In genomic region chr17:58007781-58008706, GRCh38 we compare ENCODE assay signal across 8 cellular contexts. TPM values are rescaled to one million over a fixed set of nuclear protein-coding genes. Genes with fewer than 3 reads are reported as not detected.
A peak's percentile ranks its signal among the peaks of the same experiment; 100 is the strongest.
DNase-seq lines count a peak whose midpoint lies in the region; ATAC-seq, FAIRE-seq and TF ChIP-seq lines count a peak whose summit lies in the region.

No MANE protein-coding gene starts in this region.

- H3K9ac ChIP-seq in PC-3 (ENCODE audit: low read length), result peak overlapping the region; percentile 98
- peak overlapping the region; percentile 90 for H3K9ac ChIP-seq in endothelial cell of umbilical vein (replicated peaks; ENCODE audit: extremely low read depth, insufficient read depth, low read length)

- H4K20me1 ChIP-seq in PC-3 (ENCODE audit: low read length) (peaks cover 33% of the 10 kb centered on the region), endothelial cell of umbilical vein (replicated peaks; ENCODE audit: control insufficient read depth, extremely low read depth, insufficient read depth, low read length) (peaks cover 2% of the 10 kb centered on the region), osteoblast (ENCODE audit: insufficient read depth, low read length) (peaks cover 37% of the 10 kb centered on the region)

- peak overlapping the region; percentile 96 for H3K4me3 ChIP-seq in PC-3 (ENCODE audit: low read length)
- peak overlapping the region; percentile 10 to 85 (median 74) for H3K4me3 ChIP-seq in endothelial cell of umbilical vein (replicated peaks in 1 of 3; ENCODE audit: insufficient read depth in 1 of 3, low read depth in 1 of 3, low read length in 3 of 3)
- peak overlapping the region; percentile 100 for H3K4me3 ChIP-seq in osteoblast (ENCODE audit: insufficient read depth, low read length)

- dilution Hi-C loops in endothelial cell of umbilical vein (cut with MboI; ENCODE audit: extremely low pct_ligation_motif_present, low sequenced_read_pairs), result no loop called here

- H2AFZ ChIP-seq in PC-3 (ENCODE audit: low read length), result peak overlapping the region; percentile 88
- H2AFZ ChIP-seq in endothelial cell of umbilical vein (ENCODE audit: low read depth, low read length), result peak overlapping the region; percentile 81
- H2AFZ ChIP-seq in osteoblast (ENCODE audit: low read length), result peak overlapping the region; percentile 98

- no peaks in the 10 kb centered on the region for H3K9me2 ChIP-seq in PC-3 (replicated peaks; ENCODE audit: low read length)

- H3K9me3 Mint-ChIP-seq in HFFc6, result no peaks in the 10 kb centered on the region

- no peak for FAIRE-seq in endothelial cell of umbilical vein (lab: Jason Lieb, UNC)

- peaks cover 12% of the 10 kb centered on the region for H3F3A ChIP-seq in PC-3 (ENCODE audit: low read length, unreplicated experiment)

- H3K4me1 Mint-ChIP-seq in HFFc6 (ENCODE audit: low read depth), result peaks cover 38% of the 10 kb centered on the region

- peaks cover 39% of the 10 kb centered on the region for H3K36me3 Mint-ChIP-seq in HFFc6 (ENCODE audit: low read depth)

- no peak for TF ChIP-seq CTCF in HFFc6 (IDR thresholded peaks at IDR 0.05)
- no peak for TF ChIP-seq CTCF in PC-3 (conservative IDR thresholded peaks at IDR 0.05; ENCODE audit: low read depth, low read length)
- TF ChIP-seq CTCF in endothelial cell of umbilical vein (IDR thresholded peaks at IDR 0.05; ENCODE audit: extremely low read depth in 1 of 2, insufficient read depth in 1 of 2, low read depth in 1 of 2, low read length in 2 of 2), result no peak
- TF ChIP-seq CTCF in osteoblast (IDR thresholded peaks at IDR 0.05; ENCODE audit: extremely low read depth, low read depth, low read length), result no peak

- DNase-seq in HFFc6 (no peak), PC-3 (no peak), endothelial cell of umbilical vein (ENCODE audit: low read depth, low spot score) (no peak), osteoblast (ENCODE audit: insufficient read length, low spot score, missing footprints) (no peak), left lobe of liver (ENCODE audit: low spot score) (no peak), occipital lobe (lab: John Stamatoyannopoulos, UW) (no peak), SIG-M5 treated with dmso at 0.1 percent for 504 hours (lab: John Stamatoyannopoulos, UW; ENCODE audit: unreplicated experiment) (no peak)

- no peaks in the 10 kb centered on the region for H3K27me3 ChIP-seq in PC-3 (ENCODE audit: low read length)
- H3K27me3 ChIP-seq in endothelial cell of umbilical vein (ENCODE audit: control insufficient read depth in 2 of 2, insufficient read depth in 2 of 2, low read length in 2 of 2), result no peaks in the 10 kb centered on the region
- H3K27me3 ChIP-seq in osteoblast (ENCODE audit: insufficient read depth, low read length), result no peaks in the 10 kb centered on the region

- no peak for TF ChIP-seq POLR2A in endothelial cell of umbilical vein (IDR thresholded peaks at IDR 0.05; ENCODE audit: low read depth, low read length)

- peaks cover 34% of the 10 kb centered on the region for H3K36me3 ChIP-seq in PC-3 (ENCODE audit: low read depth, low read length)
- peaks cover 6 to 18% of the 10 kb centered on the region in 2 experiments for H3K36me3 ChIP-seq in endothelial cell of umbilical vein (ENCODE audit: control insufficient read depth in 2 of 2, extremely low read depth in 1 of 2, insufficient read depth in 2 of 2, low read length in 2 of 2)
- peaks cover 29% of the 10 kb centered on the region for H3K36me3 ChIP-seq in osteoblast (ENCODE audit: insufficient read depth, low read length)

- no TSS peak for BruUV-seq in PC-3 (replicated peaks; lab: Mats Ljungman, UMichigan)
- BruUV-seq in endothelial cell of umbilical vein (replicated peaks; lab: Mats Ljungman, UMichigan), result TSS peak; percentile 59

- H3K79me2 ChIP-seq in PC-3 (ENCODE audit: low read length), result peaks cover 47% of the 10 kb centered on the region
- peaks cover 40% of the 10 kb centered on the region for H3K79me2 ChIP-seq in endothelial cell of umbilical vein (ENCODE audit: control insufficient read depth, insufficient read depth, low read length)
- peaks cover 42% of the 10 kb centered on the region for H3K79me2 ChIP-seq in osteoblast (ENCODE audit: insufficient read depth, low read length)

- H3K9me1 ChIP-seq in endothelial cell of umbilical vein (replicated peaks; ENCODE audit: control insufficient read depth, extremely low read depth, insufficient read depth, low read length), result no peaks in the 10 kb centered on the region

- H3K9me3 ChIP-seq in PC-3 (ENCODE audit: low read length), result no peaks in the 10 kb centered on the region
- no peaks in the 10 kb centered on the region for H3K9me3 ChIP-seq in endothelial cell of umbilical vein (replicated peaks; ENCODE audit: control insufficient read depth, insufficient read depth, low read length)
- H3K9me3 ChIP-seq in osteoblast (ENCODE audit: low read depth, low read length), result no peaks in the 10 kb centered on the region

- peak overlapping the region; percentile 97 for H3K4me3 Mint-ChIP-seq in HFFc6

- 0 out of 2 replicates have a peak, but pooled peaks cover 3% of the 10 kb centered on the region for H3K27me3 Mint-ChIP-seq in HFFc6 (ENCODE audit: insufficient read depth)

- H3K27ac ChIP-seq in PC-3 (ENCODE audit: low read length), result peak overlapping the region; percentile 90
- no peak overlapping the region for H3K27ac ChIP-seq in endothelial cell of umbilical vein (ENCODE audit: insufficient read depth, low read depth, low read length)
- H3K27ac ChIP-seq in osteoblast (ENCODE audit: low read depth, low read length), result peak overlapping the region; percentile 99

- intact Hi-C loops in PC-3 (cut with micrococcal nuclease) (loop anchor here (1.0 kb wide), 1 partner anchor 76 kb away; no protein-coding TSS in a partner anchor), endothelial cell of umbilical vein (cut with micrococcal nuclease) (loop anchor here (1.0 to 2.0 kb wide), 3 partner anchors 75 to 345 kb away; partner anchors contain the start of genes DYNLL2 and SUPT4H1)

- H3K4me2 ChIP-seq in PC-3 (ENCODE audit: low read length) (peak overlapping the region; percentile 95), endothelial cell of umbilical vein (ENCODE audit: insufficient read depth, low read length) (peak overlapping the region; percentile 79), osteoblast (ENCODE audit: insufficient read depth, low read length) (peak overlapping the region; percentile 96)

- peak overlapping the region; percentile 99 for H3K27ac Mint-ChIP-seq in HFFc6

- POLR2A ChIA-PET in PC-3 (lab: Charles Lee; ENCODE audit: unreplicated experiment), result interaction anchor here (0.5 to 1.2 kb wide), 10 partner anchors 22 to 526 kb away, joined by 3 to 6 read pairs (median 4); partner anchors contain the start of genes DYNLL2 and MRPS23
- POLR2A ChIA-PET in endothelial cell of umbilical vein (lab: Charles Lee), result interaction anchor here (0.8 to 2.4 kb wide), 10 partner anchors 14 to 623 kb away, joined by 3 to 19 read pairs (median 4); partner anchors contain the start of genes DYNLL2, SUPT4H1 and VEZF1

- ATAC-seq in GM18868 (IDR thresholded peaks at IDR 0.05; ENCODE audit: unreplicated experiment) (peak; percentile 26), PC-3 (peak; percentile 30), left lobe of liver (no peak)

- CTCF ChIA-PET in PC-3 (lab: Charles Lee), result interaction anchor here (0.7 to 0.8 kb wide), 2 partner anchors 16 to 165 kb away, joined by 3 read pairs; no protein-coding TSS in a partner anchor
- CTCF ChIA-PET in endothelial cell of umbilical vein (lab: Charles Lee), result interaction anchor here (0.7 to 2.2 kb wide), 7 partner anchors 9 to 150 kb away, joined by 3 to 8 read pairs (median 5); partner anchors contain the start of gene DYNLL2

- H3K4me1 ChIP-seq in PC-3 (ENCODE audit: insufficient read depth, low read length) (peaks cover 20% of the 10 kb centered on the region), endothelial cell of umbilical vein (ENCODE audit: control insufficient read depth, extremely low read depth, insufficient read depth, low read length) (peaks cover 32% of the 10 kb centered on the region), osteoblast (ENCODE audit: insufficient read depth, low read length) (peaks cover 35% of the 10 kb centered on the region)

RNA-seq across cellular contexts. Expression of gene SRSF1, which starts 1.0 kb away (rescaled TPM):
- 100 to 1,000 TPM; 216 to 296 (median 271) TPM for total RNA-seq in HFFc6 (2021; fragmentation: NEBNext Ultra II Directional; extraction: Animal tissue kit (Norgen Biotek cat#: 25700))
- total RNA-seq in PC-3 (2014; rRNA removed) (325 and 342 TPM in 2 replicates), endothelial cell of umbilical vein (309 and 316 TPM in 2 replicates), osteoblast (214 and 247 TPM in 2 replicates), left lobe of liver (81.6 TPM), occipital lobe (382 TPM)
- polyA plus RNA-seq in endothelial cell of umbilical vein, result 133 and 147 TPM in 2 replicates
- 128 and 129 TPM in 2 replicates for polyA plus RNA-seq in endothelial cell of umbilical vein (2011; cell fraction: cytosol; rRNA removed)
- polyA plus RNA-seq in endothelial cell of umbilical vein (2011; cell fraction: nucleus; rRNA removed), result 353 and 457 TPM in 2 replicates
- 229 and 250 TPM in 2 replicates for polyA plus RNA-seq in endothelial cell of umbilical vein (2012)
- 482 and 618 TPM in 2 replicates for polyA minus RNA-seq in endothelial cell of umbilical vein
- polyA minus RNA-seq in endothelial cell of umbilical vein (2011; cell fraction: cytosol; rRNA and poly(A)+ RNA removed), result 249 TPM
- 376 and 579 TPM in 2 replicates for polyA minus RNA-seq in endothelial cell of umbilical vein (2011; cell fraction: nucleus; rRNA and poly(A)+ RNA removed)

RNA-seq across cellular contexts. Expression of gene VEZF1, which starts 20.0 kb away (rescaled TPM):
- 10 to 100 TPM; 41.7 to 56.5 (median 51.8) TPM for total RNA-seq in HFFc6 (2021; fragmentation: NEBNext Ultra II Directional; extraction: Animal tissue kit (Norgen Biotek cat#: 25700))
- total RNA-seq in PC-3 (2014; rRNA removed), result 70.1 and 78.1 TPM in 2 replicates
- 58.2 and 59.0 TPM in 2 replicates for total RNA-seq in endothelial cell of umbilical vein
- 26.9 and 27.8 TPM in 2 replicates for polyA plus RNA-seq in endothelial cell of umbilical vein
- 27.0 and 28.4 TPM in 2 replicates for polyA plus RNA-seq in endothelial cell of umbilical vein (2011; cell fraction: cytosol; rRNA removed)
- 31.4 and 38.2 TPM in 2 replicates for polyA plus RNA-seq in endothelial cell of umbilical vein (2011; cell fraction: nucleus; rRNA removed)
- 37.4 and 43.1 TPM in 2 replicates for polyA plus RNA-seq in endothelial cell of umbilical vein (2012)
- 57.0 and 59.8 TPM in 2 replicates for polyA minus RNA-seq in endothelial cell of umbilical vein
- polyA minus RNA-seq in endothelial cell of umbilical vein (2011; cell fraction: cytosol; rRNA and poly(A)+ RNA removed), result 31.0 TPM
- polyA minus RNA-seq in endothelial cell of umbilical vein (2011; cell fraction: nucleus; rRNA and poly(A)+ RNA removed), result 30.9 and 35.3 TPM in 2 replicates
- 51.9 and 58.6 TPM in 2 replicates for total RNA-seq in osteoblast
- 12.5 TPM for total RNA-seq in left lobe of liver
- total RNA-seq in occipital lobe, result 71.1 TPM

RNA-seq across cellular contexts. Expression of gene CUEDC1, which starts 52.8 kb away (rescaled TPM):
- total RNA-seq in HFFc6 (2021; fragmentation: NEBNext Ultra II Directional; extraction: Animal tissue kit (Norgen Biotek cat#: 25700)), result 10 to 100 TPM; 34.0 to 41.0 (median 34.9) TPM
- total RNA-seq in PC-3 (2014; rRNA removed) (31.6 and 53.4 TPM in 2 replicates), endothelial cell of umbilical vein (27.7 and 28.5 TPM in 2 replicates), osteoblast (21.0 and 22.4 TPM in 2 replicates), left lobe of liver (8.1 TPM), occipital lobe (10.9 TPM)
- 15.8 and 16.5 TPM in 2 replicates for polyA plus RNA-seq in endothelial cell of umbilical vein
- 17.2 and 18.8 TPM in 2 replicates for polyA plus RNA-seq in endothelial cell of umbilical vein (2011; cell fraction: cytosol; rRNA removed)
- 47.0 and 57.2 TPM in 2 replicates for polyA plus RNA-seq in endothelial cell of umbilical vein (2011; cell fraction: nucleus; rRNA removed)
- 17.5 and 21.4 TPM in 2 replicates for polyA plus RNA-seq in endothelial cell of umbilical vein (2012)
- polyA minus RNA-seq in endothelial cell of umbilical vein, result 13.2 and 16.3 TPM in 2 replicates
- 1.1 TPM for polyA minus RNA-seq in endothelial cell of umbilical vein (2011; cell fraction: cytosol; rRNA and poly(A)+ RNA removed)
- polyA minus RNA-seq in endothelial cell of umbilical vein (2011; cell fraction: nucleus; rRNA and poly(A)+ RNA removed), result 11.7 and 18.9 TPM in 2 replicates
